1 cellular context compared by ENCODE assay signal in the genomic region with DNA sequence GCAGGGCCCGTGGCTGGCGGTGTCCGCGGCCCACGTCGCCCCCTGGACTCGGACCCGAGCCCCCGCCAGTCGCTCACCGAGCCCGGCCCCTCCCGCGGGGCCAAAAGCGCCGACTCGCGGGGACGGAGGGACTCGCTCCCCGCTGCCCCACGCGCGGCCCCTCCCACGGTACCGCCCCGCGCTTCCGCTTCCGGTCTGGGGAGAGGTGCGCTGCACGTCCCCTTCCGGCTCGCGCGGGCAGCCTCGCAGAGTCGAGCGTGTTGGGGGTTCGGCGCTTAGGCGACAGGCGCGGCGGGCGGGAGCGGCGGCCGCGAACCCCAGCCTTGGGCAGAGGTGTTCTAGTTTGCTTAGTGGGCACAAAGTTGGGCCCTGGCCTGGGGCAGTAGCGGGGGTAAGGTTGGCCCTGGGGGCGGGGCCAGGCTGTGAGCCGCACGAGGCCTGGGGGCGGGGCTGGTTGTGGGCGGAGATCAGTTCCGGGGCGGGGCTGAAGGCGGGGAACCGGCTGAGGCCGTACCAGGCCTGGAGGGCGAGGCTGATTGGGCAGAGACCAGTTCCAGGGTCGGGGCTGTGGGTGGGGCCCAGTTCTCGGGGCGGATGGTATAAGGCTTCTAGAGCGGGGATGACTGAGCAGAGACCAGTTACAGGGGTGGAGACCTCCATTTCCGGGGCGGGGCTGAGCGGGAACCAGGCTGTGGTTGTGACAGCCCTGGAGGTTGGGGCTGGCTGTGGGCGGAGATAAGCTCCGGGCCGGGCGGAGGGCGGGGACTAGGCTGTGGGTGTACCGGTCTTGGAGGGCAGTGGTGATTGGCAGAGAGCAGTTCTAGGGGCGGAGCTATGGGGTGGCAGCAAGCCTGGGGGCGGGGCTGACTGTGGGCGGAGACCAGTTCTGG.
TF ChIP-seq lines count a peak whose summit lies in the region.

TSS of gene MBD3L1 (plus strand) at position 246 of the 890 bp plus-strand sequence. CDS start 10,302 bp downstream, outside the sequence.
TSS of gene ZNF558 (minus strand) at position 173 of the 890 bp plus-strand sequence. CDS start 9,645 bp downstream, outside the sequence.

TF ChIP-seq in K562, 482 proteins besides CTCF, POLR2A, EP300 and RAD21 (continued from another document and continues in another):
- TF ChIP-seq ZBTB49 (CRISPR knock-in tag; IDR thresholded peaks at IDR 0.05; ENCODE audit: borderline replicate concordance), result peak; percentile 68; the same call in 1 of the 2 replicates
- peak; percentile 68; the same call in 1 of the 2 replicates for TF ChIP-seq MTA1 (IDR thresholded peaks at IDR 0.05; ENCODE audit: borderline replicate concordance)
- peak in 1 of 2 experiments; percentile 39; a peak in 1 of 4 replicates for TF ChIP-seq KDM4B (IDR thresholded peaks at IDR 0.05; ENCODE audit: borderline replicate concordance in 2 of 2, low read depth in 1 of 2)
- peak; percentile 91 for TF ChIP-seq ELF2 (CRISPR knock-in tag; IDR thresholded peaks at IDR 0.05)
- TF ChIP-seq, protein P1, sequence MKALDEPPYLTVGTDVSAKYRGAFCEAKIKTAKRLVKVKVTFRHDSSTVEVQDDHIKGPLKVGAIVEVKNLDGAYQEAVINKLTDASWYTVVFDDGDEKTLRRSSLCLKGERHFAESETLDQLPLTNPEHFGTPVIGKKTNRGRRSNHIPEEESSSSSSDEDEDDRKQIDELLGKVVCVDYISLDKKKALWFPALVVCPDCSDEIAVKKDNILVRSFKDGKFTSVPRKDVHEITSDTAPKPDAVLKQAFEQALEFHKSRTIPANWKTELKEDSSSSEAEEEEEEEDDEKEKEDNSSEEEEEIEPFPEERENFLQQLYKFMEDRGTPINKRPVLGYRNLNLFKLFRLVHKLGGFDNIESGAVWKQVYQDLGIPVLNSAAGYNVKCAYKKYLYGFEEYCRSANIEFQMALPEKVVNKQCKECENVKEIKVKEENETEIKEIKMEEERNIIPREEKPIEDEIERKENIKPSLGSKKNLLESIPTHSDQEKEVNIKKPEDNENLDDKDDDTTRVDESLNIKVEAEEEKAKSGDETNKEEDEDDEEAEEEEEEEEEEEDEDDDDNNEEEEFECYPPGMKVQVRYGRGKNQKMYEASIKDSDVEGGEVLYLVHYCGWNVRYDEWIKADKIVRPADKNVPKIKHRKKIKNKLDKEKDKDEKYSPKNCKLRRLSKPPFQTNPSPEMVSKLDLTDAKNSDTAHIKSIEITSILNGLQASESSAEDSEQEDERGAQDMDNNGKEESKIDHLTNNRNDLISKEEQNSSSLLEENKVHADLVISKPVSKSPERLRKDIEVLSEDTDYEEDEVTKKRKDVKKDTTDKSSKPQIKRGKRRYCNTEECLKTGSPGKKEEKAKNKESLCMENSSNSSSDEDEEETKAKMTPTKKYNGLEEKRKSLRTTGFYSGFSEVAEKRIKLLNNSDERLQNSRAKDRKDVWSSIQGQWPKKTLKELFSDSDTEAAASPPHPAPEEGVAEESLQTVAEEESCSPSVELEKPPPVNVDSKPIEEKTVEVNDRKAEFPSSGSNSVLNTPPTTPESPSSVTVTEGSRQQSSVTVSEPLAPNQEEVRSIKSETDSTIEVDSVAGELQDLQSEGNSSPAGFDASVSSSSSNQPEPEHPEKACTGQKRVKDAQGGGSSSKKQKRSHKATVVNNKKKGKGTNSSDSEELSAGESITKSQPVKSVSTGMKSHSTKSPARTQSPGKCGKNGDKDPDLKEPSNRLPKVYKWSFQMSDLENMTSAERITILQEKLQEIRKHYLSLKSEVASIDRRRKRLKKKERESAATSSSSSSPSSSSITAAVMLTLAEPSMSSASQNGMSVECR (CRISPR knock-in tag; IDR thresholded peaks at IDR 0.05), result peak; percentile 89
- TF ChIP-seq, protein P2, sequence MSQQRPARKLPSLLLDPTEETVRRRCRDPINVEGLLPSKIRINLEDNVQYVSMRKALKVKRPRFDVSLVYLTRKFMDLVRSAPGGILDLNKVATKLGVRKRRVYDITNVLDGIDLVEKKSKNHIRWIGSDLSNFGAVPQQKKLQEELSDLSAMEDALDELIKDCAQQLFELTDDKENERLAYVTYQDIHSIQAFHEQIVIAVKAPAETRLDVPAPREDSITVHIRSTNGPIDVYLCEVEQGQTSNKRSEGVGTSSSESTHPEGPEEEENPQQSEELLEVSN (IDR thresholded peaks at IDR 0.05; ENCODE audit: borderline replicate concordance in 1 of 2, extremely low read depth in 1 of 2, insufficient read depth in 1 of 2, insufficient read length in 1 of 2, low read depth in 1 of 2, low read length in 1 of 2, poor library complexity in 1 of 2, severe bottlenecking in 1 of 2), result peak; percentile 23 to 67
- TF ChIP-seq GMEB1 (CRISPR knock-in tag; IDR thresholded peaks at IDR 0.05), result peak; percentile 52; the same call in 1 of the 2 replicates
- TF ChIP-seq ESRRA (IDR thresholded peaks at IDR 0.05; ENCODE audit: borderline replicate concordance, low read depth), result peak; percentile 52
- TF ChIP-seq ZFX (CRISPR knock-in tag; IDR thresholded peaks at IDR 0.05), result peak; percentile 92
- TF ChIP-seq CBX1 (IDR thresholded peaks at IDR 0.05; ENCODE audit: low read depth), result peak; percentile 36; the same call in 1 of the 2 replicates
- peak; percentile 47 for TF ChIP-seq MEIS2 (IDR thresholded peaks at IDR 0.05; ENCODE audit: partially characterized antibody)
- TF ChIP-seq, protein P3, sequence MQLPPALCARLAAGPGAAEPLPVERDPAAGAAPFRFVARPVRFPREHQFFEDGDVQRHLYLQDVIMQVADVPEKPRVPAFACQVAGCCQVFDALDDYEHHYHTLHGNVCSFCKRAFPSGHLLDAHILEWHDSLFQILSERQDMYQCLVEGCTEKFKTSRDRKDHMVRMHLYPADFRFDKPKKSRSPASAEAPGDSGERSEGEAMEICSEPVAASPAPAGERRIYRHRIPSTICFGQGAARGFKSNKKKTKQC (CRISPR knock-in tag; IDR thresholded peaks at IDR 0.05), result peak; percentile 72
- no peak for TF ChIP-seq ZNF384 (IDR thresholded peaks at IDR 0.05; ENCODE audit: low read depth, low read length)
- TF ChIP-seq PML (IDR thresholded peaks at IDR 0.05; ENCODE audit: low read length), result peak; percentile 40; the same call in 1 of the 2 replicates
- peak; percentile 46 for TF ChIP-seq PRDM10 (IDR thresholded peaks at IDR 0.05; ENCODE audit: partially characterized antibody)
- TF ChIP-seq, protein P4, sequence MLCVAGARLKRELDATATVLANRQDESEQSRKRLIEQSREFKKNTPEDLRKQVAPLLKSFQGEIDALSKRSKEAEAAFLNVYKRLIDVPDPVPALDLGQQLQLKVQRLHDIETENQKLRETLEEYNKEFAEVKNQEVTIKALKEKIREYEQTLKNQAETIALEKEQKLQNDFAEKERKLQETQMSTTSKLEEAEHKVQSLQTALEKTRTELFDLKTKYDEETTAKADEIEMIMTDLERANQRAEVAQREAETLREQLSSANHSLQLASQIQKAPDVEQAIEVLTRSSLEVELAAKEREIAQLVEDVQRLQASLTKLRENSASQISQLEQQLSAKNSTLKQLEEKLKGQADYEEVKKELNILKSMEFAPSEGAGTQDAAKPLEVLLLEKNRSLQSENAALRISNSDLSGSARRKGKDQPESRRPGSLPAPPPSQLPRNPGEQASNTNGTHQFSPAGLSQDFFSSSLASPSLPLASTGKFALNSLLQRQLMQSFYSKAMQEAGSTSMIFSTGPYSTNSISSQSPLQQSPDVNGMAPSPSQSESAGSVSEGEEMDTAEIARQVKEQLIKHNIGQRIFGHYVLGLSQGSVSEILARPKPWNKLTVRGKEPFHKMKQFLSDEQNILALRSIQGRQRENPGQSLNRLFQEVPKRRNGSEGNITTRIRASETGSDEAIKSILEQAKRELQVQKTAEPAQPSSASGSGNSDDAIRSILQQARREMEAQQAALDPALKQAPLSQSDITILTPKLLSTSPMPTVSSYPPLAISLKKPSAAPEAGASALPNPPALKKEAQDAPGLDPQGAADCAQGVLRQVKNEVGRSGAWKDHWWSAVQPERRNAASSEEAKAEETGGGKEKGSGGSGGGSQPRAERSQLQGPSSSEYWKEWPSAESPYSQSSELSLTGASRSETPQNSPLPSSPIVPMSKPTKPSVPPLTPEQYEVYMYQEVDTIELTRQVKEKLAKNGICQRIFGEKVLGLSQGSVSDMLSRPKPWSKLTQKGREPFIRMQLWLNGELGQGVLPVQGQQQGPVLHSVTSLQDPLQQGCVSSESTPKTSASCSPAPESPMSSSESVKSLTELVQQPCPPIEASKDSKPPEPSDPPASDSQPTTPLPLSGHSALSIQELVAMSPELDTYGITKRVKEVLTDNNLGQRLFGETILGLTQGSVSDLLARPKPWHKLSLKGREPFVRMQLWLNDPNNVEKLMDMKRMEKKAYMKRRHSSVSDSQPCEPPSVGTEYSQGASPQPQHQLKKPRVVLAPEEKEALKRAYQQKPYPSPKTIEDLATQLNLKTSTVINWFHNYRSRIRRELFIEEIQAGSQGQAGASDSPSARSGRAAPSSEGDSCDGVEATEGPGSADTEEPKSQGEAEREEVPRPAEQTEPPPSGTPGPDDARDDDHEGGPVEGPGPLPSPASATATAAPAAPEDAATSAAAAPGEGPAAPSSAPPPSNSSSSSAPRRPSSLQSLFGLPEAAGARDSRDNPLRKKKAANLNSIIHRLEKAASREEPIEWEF (CRISPR knock-in tag; IDR thresholded peaks at IDR 0.05), result no peak
- TF ChIP-seq MLX (CRISPR knock-in tag; conservative IDR thresholded peaks at IDR 0.05), result no peak
- TF ChIP-seq NR4A1 (CRISPR knock-in tag; IDR thresholded peaks at IDR 0.05), result no peak
- TF ChIP-seq NR4A1 (tag; IDR thresholded peaks at IDR 0.05), result no peak
- TF ChIP-seq, protein P5, sequence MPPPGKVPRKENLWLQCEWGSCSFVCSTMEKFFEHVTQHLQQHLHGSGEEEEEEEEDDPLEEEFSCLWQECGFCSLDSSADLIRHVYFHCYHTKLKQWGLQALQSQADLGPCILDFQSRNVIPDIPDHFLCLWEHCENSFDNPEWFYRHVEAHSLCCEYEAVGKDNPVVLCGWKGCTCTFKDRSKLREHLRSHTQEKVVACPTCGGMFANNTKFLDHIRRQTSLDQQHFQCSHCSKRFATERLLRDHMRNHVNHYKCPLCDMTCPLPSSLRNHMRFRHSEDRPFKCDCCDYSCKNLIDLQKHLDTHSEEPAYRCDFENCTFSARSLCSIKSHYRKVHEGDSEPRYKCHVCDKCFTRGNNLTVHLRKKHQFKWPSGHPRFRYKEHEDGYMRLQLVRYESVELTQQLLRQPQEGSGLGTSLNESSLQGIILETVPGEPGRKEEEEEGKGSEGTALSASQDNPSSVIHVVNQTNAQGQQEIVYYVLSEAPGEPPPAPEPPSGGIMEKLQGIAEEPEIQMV (tag; conservative IDR thresholded peaks at IDR 0.05; ENCODE audit: low read depth), result no peak
- TF ChIP-seq NFE2 (IDR thresholded peaks at IDR 0.05; ENCODE audit: low read depth), result peak; percentile 65
- TF ChIP-seq ZZZ3 (IDR thresholded peaks at IDR 0.05), result no peak
- TF ChIP-seq FOXM1 (IDR thresholded peaks at IDR 0.05; ENCODE audit: low read depth), result no peak
- TF ChIP-seq FOXM1 (CRISPR knock-in tag; IDR thresholded peaks at IDR 0.05; ENCODE audit: low read depth), result 0 out of 2 replicates have a peak, but pooled peaks have one; percentile 8
- TF ChIP-seq RBBP5 (IDR thresholded peaks at IDR 0.05; ENCODE audit: borderline replicate concordance, insufficient read depth, low read length, poor library complexity, severe bottlenecking), result peak; percentile 87
- no peak for TF ChIP-seq FOXK2 (conservative IDR thresholded peaks at IDR 0.05 in 1 of 2, IDR thresholded peaks at IDR 0.05 in 1 of 2; ENCODE audit: low read depth in 2 of 2)
